Comparison of ENCODE assay signal across 1 cellular context in genomic region chr2:74747411-74748080, GRCh38.
TF ChIP-seq lines count a peak whose summit lies in the region.

No MANE protein-coding gene starts in this region.

TF ChIP-seq in HepG2, 621 proteins besides CTCF, POLR2A, EP300 and RAD21 (continued from another document and continues in another):
- TF ChIP-seq, protein P1, sequence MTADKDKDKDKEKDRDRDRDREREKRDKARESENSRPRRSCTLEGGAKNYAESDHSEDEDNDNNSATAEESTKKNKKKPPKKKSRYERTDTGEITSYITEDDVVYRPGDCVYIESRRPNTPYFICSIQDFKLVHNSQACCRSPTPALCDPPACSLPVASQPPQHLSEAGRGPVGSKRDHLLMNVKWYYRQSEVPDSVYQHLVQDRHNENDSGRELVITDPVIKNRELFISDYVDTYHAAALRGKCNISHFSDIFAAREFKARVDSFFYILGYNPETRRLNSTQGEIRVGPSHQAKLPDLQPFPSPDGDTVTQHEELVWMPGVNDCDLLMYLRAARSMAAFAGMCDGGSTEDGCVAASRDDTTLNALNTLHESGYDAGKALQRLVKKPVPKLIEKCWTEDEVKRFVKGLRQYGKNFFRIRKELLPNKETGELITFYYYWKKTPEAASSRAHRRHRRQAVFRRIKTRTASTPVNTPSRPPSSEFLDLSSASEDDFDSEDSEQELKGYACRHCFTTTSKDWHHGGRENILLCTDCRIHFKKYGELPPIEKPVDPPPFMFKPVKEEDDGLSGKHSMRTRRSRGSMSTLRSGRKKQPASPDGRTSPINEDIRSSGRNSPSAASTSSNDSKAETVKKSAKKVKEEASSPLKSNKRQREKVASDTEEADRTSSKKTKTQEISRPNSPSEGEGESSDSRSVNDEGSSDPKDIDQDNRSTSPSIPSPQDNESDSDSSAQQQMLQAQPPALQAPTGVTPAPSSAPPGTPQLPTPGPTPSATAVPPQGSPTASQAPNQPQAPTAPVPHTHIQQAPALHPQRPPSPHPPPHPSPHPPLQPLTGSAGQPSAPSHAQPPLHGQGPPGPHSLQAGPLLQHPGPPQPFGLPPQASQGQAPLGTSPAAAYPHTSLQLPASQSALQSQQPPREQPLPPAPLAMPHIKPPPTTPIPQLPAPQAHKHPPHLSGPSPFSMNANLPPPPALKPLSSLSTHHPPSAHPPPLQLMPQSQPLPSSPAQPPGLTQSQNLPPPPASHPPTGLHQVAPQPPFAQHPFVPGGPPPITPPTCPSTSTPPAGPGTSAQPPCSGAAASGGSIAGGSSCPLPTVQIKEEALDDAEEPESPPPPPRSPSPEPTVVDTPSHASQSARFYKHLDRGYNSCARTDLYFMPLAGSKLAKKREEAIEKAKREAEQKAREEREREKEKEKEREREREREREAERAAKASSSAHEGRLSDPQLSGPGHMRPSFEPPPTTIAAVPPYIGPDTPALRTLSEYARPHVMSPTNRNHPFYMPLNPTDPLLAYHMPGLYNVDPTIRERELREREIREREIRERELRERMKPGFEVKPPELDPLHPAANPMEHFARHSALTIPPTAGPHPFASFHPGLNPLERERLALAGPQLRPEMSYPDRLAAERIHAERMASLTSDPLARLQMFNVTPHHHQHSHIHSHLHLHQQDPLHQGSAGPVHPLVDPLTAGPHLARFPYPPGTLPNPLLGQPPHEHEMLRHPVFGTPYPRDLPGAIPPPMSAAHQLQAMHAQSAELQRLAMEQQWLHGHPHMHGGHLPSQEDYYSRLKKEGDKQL (CRISPR knock-in tag; IDR thresholded peaks at IDR 0.05; ENCODE audit: low read depth): peak; percentile 60; the same call in 1 of the 2 replicates
- TF ChIP-seq, protein P2, sequence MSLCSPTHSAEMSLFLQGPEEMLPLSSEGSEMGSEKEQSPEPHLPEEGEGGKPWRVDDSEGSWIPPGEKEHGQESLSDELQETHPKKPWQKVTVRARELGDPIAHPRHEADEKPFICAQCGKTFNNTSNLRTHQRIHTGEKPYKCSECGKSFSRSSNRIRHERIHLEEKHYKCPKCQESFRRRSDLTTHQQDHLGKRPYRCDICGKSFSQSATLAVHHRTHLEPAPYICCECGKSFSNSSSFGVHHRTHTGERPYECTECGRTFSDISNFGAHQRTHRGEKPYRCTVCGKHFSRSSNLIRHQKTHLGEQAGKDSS (CRISPR knock-in tag; IDR thresholded peaks at IDR 0.05; ENCODE audit: borderline replicate concordance, low read depth): peak; percentile 33; the same call in 1 of the 2 replicates
- TF ChIP-seq TMF1 (CRISPR knock-in tag; IDR thresholded peaks at IDR 0.05; ENCODE audit: low read depth) (0 out of 2 replicates have a peak, but pooled peaks have one; percentile 38), KLF12 (CRISPR knock-in tag; IDR thresholded peaks at IDR 0.05; ENCODE audit: borderline replicate concordance) (no peak), ZHX1 (CRISPR knock-in tag; IDR thresholded peaks at IDR 0.05; ENCODE audit: low read depth) (peak; percentile 73; the same call in 1 of the 2 replicates), NR2F6 (IDR thresholded peaks at IDR 0.05) (no peak), NR2F6 (CRISPR knock-in tag; IDR thresholded peaks at IDR 0.05) (peak; percentile 74), ZMYM3 (CRISPR knock-in tag; IDR thresholded peaks at IDR 0.05) (peak; percentile 91), MIXL1 (CRISPR knock-in tag; IDR thresholded peaks at IDR 0.05) (0 out of 2 replicates have a peak, but pooled peaks have one; percentile 29), ZNF496 (CRISPR knock-in tag; IDR thresholded peaks at IDR 0.05; ENCODE audit: insufficient replicate concordance) (no peak), ZNF331 (CRISPR knock-in tag; IDR thresholded peaks at IDR 0.05) (peak; percentile 93), THAP9 (CRISPR knock-in tag; IDR thresholded peaks at IDR 0.05; ENCODE audit: borderline replicate concordance) (peak; percentile 52; the same call in 1 of the 2 replicates), ZNF674 (CRISPR knock-in tag; IDR thresholded peaks at IDR 0.05; ENCODE audit: low read depth) (no peak), YEATS2 (CRISPR knock-in tag; IDR thresholded peaks at IDR 0.05; ENCODE audit: borderline replicate concordance) (peak; percentile 68; the same call in 1 of the 2 replicates), PLRG1 (conservative IDR thresholded peaks at IDR 0.05) (no peak), ZNF605 (CRISPR knock-in tag; IDR thresholded peaks at IDR 0.05) (peak; percentile 92), SIN3A (IDR thresholded peaks at IDR 0.05; ENCODE audit: borderline replicate concordance, low read depth, low read length) (no peak), CCAR2 (optimal IDR thresholded peaks at IDR 0.05; ENCODE audit: low read depth, low read length) (no peak), PPARG (CRISPR knock-in tag; conservative IDR thresholded peaks at IDR 0.05) (peak; percentile 65; the same call in 1 of the 2 replicates), ZNF333 (CRISPR knock-in tag; IDR thresholded peaks at IDR 0.05; ENCODE audit: borderline replicate concordance) (no peak), NR3C1 (CRISPR knock-in tag; IDR thresholded peaks at IDR 0.05) (no peak), ELF4 (CRISPR knock-in tag; IDR thresholded peaks at IDR 0.05; ENCODE audit: borderline replicate concordance) (no peak), SOX5 (CRISPR knock-in tag; IDR thresholded peaks at IDR 0.05; ENCODE audit: borderline replicate concordance) (peak; percentile 65; the same call in 1 of the 2 replicates), SALL2 (CRISPR knock-in tag; IDR thresholded peaks at IDR 0.05) (peak; percentile 66; the same call in 1 of the 2 replicates)
- TF ChIP-seq, protein P3, sequence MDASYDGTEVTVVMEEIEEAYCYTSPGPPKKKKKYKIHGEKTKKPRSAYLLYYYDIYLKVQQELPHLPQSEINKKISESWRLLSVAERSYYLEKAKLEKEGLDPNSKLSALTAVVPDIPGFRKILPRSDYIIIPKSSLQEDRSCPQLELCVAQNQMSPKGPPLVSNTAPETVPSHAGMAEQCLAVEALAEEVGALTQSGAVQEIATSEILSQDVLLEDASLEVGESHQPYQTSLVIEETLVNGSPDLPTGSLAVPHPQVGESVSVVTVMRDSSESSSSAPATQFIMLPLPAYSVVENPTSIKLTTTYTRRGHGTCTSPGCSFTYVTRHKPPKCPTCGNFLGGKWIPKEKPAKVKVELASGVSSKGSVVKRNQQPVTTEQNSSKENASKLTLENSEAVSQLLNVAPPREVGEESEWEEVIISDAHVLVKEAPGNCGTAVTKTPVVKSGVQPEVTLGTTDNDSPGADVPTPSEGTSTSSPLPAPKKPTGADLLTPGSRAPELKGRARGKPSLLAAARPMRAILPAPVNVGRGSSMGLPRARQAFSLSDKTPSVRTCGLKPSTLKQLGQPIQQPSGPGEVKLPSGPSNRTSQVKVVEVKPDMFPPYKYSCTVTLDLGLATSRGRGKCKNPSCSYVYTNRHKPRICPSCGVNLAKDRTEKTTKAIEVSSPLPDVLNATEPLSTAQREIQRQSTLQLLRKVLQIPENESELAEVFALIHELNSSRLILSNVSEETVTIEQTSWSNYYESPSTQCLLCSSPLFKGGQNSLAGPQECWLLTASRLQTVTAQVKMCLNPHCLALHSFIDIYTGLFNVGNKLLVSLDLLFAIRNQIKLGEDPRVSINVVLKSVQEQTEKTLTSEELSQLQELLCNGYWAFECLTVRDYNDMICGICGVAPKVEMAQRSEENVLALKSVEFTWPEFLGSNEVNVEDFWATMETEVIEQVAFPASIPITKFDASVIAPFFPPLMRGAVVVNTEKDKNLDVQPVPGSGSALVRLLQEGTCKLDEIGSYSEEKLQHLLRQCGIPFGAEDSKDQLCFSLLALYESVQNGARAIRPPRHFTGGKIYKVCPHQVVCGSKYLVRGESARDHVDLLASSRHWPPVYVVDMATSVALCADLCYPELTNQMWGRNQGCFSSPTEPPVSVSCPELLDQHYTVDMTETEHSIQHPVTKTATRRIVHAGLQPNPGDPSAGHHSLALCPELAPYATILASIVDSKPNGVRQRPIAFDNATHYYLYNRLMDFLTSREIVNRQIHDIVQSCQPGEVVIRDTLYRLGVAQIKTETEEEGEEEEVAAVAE (CRISPR knock-in tag; IDR thresholded peaks at IDR 0.05; ENCODE audit: borderline replicate concordance): peak; percentile 63; the same call in 1 of the 2 replicates
- TF ChIP-seq, protein P4, sequence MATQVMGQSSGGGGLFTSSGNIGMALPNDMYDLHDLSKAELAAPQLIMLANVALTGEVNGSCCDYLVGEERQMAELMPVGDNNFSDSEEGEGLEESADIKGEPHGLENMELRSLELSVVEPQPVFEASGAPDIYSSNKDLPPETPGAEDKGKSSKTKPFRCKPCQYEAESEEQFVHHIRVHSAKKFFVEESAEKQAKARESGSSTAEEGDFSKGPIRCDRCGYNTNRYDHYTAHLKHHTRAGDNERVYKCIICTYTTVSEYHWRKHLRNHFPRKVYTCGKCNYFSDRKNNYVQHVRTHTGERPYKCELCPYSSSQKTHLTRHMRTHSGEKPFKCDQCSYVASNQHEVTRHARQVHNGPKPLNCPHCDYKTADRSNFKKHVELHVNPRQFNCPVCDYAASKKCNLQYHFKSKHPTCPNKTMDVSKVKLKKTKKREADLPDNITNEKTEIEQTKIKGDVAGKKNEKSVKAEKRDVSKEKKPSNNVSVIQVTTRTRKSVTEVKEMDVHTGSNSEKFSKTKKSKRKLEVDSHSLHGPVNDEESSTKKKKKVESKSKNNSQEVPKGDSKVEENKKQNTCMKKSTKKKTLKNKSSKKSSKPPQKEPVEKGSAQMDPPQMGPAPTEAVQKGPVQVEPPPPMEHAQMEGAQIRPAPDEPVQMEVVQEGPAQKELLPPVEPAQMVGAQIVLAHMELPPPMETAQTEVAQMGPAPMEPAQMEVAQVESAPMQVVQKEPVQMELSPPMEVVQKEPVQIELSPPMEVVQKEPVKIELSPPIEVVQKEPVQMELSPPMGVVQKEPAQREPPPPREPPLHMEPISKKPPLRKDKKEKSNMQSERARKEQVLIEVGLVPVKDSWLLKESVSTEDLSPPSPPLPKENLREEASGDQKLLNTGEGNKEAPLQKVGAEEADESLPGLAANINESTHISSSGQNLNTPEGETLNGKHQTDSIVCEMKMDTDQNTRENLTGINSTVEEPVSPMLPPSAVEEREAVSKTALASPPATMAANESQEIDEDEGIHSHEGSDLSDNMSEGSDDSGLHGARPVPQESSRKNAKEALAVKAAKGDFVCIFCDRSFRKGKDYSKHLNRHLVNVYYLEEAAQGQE (IDR thresholded peaks at IDR 0.05; ENCODE audit: borderline replicate concordance in 1 of 2, low read depth in 1 of 2, low read length in 2 of 2): peak in 1 of 2 experiments; percentile 12; a peak in 1 of 4 replicates
- TF ChIP-seq, protein P5, sequence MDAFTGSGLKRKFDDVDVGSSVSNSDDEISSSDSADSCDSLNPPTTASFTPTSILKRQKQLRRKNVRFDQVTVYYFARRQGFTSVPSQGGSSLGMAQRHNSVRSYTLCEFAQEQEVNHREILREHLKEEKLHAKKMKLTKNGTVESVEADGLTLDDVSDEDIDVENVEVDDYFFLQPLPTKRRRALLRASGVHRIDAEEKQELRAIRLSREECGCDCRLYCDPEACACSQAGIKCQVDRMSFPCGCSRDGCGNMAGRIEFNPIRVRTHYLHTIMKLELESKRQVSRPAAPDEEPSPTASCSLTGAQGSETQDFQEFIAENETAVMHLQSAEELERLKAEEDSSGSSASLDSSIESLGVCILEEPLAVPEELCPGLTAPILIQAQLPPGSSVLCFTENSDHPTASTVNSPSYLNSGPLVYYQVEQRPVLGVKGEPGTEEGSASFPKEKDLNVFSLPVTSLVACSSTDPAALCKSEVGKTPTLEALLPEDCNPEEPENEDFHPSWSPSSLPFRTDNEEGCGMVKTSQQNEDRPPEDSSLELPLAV (CRISPR knock-in tag; conservative IDR thresholded peaks at IDR 0.05; ENCODE audit: low read depth): no peak
- TF ChIP-seq, protein P6, sequence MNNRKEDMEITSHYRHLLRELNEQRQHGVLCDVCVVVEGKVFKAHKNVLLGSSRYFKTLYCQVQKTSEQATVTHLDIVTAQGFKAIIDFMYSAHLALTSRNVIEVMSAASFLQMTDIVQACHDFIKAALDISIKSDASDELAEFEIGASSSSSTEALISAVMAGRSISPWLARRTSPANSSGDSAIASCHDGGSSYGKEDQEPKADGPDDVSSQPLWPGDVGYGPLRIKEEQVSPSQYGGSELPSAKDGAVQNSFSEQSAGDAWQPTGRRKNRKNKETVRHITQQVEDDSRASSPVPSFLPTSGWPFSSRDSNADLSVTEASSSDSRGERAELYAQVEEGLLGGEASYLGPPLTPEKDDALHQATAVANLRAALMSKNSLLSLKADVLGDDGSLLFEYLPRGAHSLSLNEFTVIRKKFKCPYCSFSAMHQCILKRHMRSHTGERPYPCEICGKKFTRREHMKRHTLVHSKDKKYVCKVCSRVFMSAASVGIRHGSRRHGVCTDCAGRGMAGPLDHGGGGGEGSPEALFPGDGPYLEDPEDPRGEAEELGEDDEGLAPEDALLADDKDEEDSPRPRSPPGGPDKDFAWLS (CRISPR knock-in tag; IDR thresholded peaks at IDR 0.05; ENCODE audit: borderline replicate concordance): no peak
- TF ChIP-seq, protein P7, sequence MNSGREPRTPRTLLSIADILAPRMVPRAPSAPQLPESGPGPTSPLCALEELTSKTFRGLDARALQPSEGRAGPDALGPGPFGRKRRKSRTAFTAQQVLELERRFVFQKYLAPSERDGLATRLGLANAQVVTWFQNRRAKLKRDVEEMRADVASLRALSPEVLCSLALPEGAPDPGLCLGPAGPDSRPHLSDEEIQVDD (CRISPR knock-in tag; IDR thresholded peaks at IDR 0.05; ENCODE audit: borderline replicate concordance): no peak
